8 cellular contexts compared by ENCODE assay signal in the genomic region with DNA sequence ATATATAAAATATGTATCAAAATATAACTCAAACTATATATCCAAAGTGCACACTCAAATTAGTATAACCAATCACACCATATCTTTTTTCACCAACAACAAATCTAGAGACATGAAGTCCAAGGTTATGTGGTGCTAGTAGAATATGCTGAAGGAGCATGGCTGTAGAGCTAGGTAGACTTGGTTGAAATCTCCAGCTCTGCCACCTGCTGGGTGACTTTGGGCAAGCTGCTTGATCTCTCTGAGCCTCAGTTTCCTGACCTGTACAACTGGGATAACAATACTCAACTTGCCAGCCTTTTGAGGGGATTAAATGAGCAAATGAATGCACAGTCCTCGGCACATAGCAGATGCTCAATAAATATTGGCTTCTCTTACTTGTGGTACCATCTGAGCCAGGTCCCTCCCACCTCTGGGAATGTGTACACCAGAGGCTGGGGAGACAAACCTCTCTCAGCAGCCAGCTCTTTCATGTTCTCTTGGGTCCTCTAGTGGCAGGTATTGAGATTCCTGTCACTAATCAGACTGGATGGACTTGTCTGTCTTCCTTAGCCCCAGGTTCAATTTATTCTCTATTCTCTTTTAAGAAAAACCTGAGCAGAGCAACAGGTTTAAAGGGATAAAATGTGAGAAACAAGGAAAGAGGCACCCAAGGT.
DNase-seq lines count a peak whose midpoint lies in the region; ATAC-seq and TF ChIP-seq lines count a peak whose summit lies in the region.

No MANE protein-coding gene starts in this region.

- H4K20me1 ChIP-seq in PC-3 (ENCODE audit: low read length) = no peaks in the 10 kb centered on the region

- H3K9ac ChIP-seq in PC-3 (ENCODE audit: low read length) = no peak overlapping the region

- peak; percentile 55 for DNase-seq in H7
- DNase-seq in PC-3 = peak; percentile 85
- peak; percentile 66 for DNase-seq in fibroblast of peridontal ligament (ENCODE audit: extremely low read depth)
- peak; percentile 47 for DNase-seq in putamen (ENCODE audit: low spot score)
- no peak for DNase-seq in NCI-H2029 (lab: John Stamatoyannopoulos, UW)
- DNase-seq in Peyer's patch = no peak
- DNase-seq in T-helper 2 cell = no peak

- H3K36me3 ChIP-seq in H7 (replicated peaks; ENCODE audit: control insufficient read depth, insufficient read depth, low read length) (no peaks in the 10 kb centered on the region), PC-3 (ENCODE audit: low read depth, low read length) (no peaks in the 10 kb centered on the region), Peyer's patch (no peaks in the 10 kb centered on the region)

- H3K79me2 ChIP-seq in PC-3 (ENCODE audit: low read length) = no peaks in the 10 kb centered on the region

- TF ChIP-seq CTCF in PC-3 (conservative IDR thresholded peaks at IDR 0.05; ENCODE audit: low read depth, low read length) (peak; percentile 84), Peyer's patch (IDR thresholded peaks at IDR 0.05) (peak in 3 of 6 experiments; percentile 41 to 48 (median 42))

- no peaks in the 10 kb centered on the region for H3K9me3 ChIP-seq in PC-3 (ENCODE audit: low read length)
- H3K9me3 ChIP-seq in Peyer's patch = no peaks in the 10 kb centered on the region

- H2AFZ ChIP-seq in PC-3 (ENCODE audit: low read length) = peak overlapping the region; percentile 15; the same call in 1 of the 2 replicates

- no peak for TF ChIP-seq POLR2A in Peyer's patch (IDR thresholded peaks at IDR 0.05)

- no peaks in the 10 kb centered on the region for H3K9me2 ChIP-seq in PC-3 (replicated peaks; ENCODE audit: low read length)

- intact Hi-C loops in PC-3 (cut with micrococcal nuclease) = loop anchor here (1.0 to 5.0 kb wide), 5 partner anchors 40 to 420 kb away; no protein-coding TSS in a partner anchor

- no peak overlapping the region for H3K4me3 ChIP-seq in H7 (ENCODE audit: insufficient read depth, low read depth, low read length)
- no peak overlapping the region for H3K4me3 ChIP-seq in PC-3 (ENCODE audit: low read length)
- no peak overlapping the region for H3K4me3 ChIP-seq in Peyer's patch

- peak overlapping the region; percentile 87; the same call in 1 of the 2 replicates for H3K27ac ChIP-seq in PC-3 (ENCODE audit: low read length)
- H3K27ac ChIP-seq in Peyer's patch = no peak overlapping the region

- H3K4me1 ChIP-seq in PC-3 (ENCODE audit: insufficient read depth, low read length) (peaks cover 39% of the 10 kb centered on the region), Peyer's patch (peaks cover 0 to 3% (median 0%) of the 10 kb centered on the region in 4 donors)

- no peaks in the 10 kb centered on the region for H3F3A ChIP-seq in PC-3 (ENCODE audit: low read length, unreplicated experiment)

- ATAC-seq in PC-3 = peak; percentile 53
- no peak for ATAC-seq in HG03045 (IDR thresholded peaks at IDR 0.05; ENCODE audit: unreplicated experiment)

- CTCF ChIA-PET in PC-3 (lab: Charles Lee) = interaction anchor here (0.7 to 2.8 kb wide), 5 partner anchors 40 to 350 kb away, joined by 3 to 8 read pairs (median 4); no protein-coding TSS in a partner anchor

- H3K4me2 ChIP-seq in PC-3 (ENCODE audit: low read length) = no peak overlapping the region

- no TSS peak for BruUV-seq in PC-3 (replicated peaks; lab: Mats Ljungman, UMichigan)

- H3K27me3 ChIP-seq in H7 (ENCODE audit: control insufficient read depth, insufficient read depth, low read length) (no peaks in the 10 kb centered on the region), PC-3 (ENCODE audit: low read length) (no peaks in the 10 kb centered on the region), Peyer's patch (no peaks in the 10 kb centered on the region)

- POLR2A ChIA-PET in PC-3 (lab: Charles Lee; ENCODE audit: unreplicated experiment) = no interaction called here

Comparison
In these comparisons a context has a peak if more than half of its experiments do, and no peak if none do; other contexts are left out.
1. DNase-seq: peak in H7 (single experiment), PC-3 (single experiment), fibroblast of peridontal ligament (single experiment) and putamen (single experiment); none in NCI-H2029 (single experiment), Peyer's patch (0 of 3) and T-helper 2 cell (0 of 5).